15 cellular contexts compared by ENCODE assay signal in the genomic region with DNA sequence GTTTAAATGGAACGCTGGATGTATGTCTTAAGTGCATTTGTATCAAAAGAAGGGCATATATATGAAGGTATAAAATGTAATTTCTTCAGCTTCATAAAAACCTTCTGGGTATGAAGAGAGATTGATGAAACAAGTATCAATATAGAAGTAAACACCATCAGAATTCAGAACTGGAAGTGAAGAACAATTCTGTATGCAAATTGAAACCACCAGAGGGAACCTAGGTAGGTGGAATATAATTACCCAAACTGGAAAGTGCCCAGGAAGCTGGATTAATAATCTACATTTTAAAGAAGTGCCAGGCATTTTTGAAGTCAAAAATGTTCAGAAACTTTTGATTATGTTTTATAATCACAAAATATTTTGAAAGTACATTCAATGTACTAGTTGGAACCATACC.
DNase-seq lines count a peak whose midpoint lies in the region; ATAC-seq, FAIRE-seq and TF ChIP-seq lines count a peak whose summit lies in the region.
"Had no signal": no experiment of that assay in that cellular context is flagged by ENCODE, and none has a peak within 500 bp of the region (broad histone marks: within the 10 kb centered on the region; RNA-seq: fewer than 3 reads in every experiment).

No MANE protein-coding gene starts in this region.

- H3K9me3 ChIP-seq in adipocyte (ENCODE audit: control insufficient read depth, low read length) (no peaks in the 10 kb centered on the region), suprapubic skin (peaks cover 8% of the 10 kb centered on the region), tibial artery (no peaks in the 10 kb centered on the region)
- H3K9me3 ChIP-seq: HAP-1 had no signal

- H3K4me1 ChIP-seq in adipocyte (ENCODE audit: control insufficient read depth, insufficient read depth, low read length) (no peaks in the 10 kb centered on the region), suprapubic skin (no peaks in the 10 kb centered on the region), tibial artery (no peaks in the 10 kb centered on the region)
- H3K4me1 ChIP-seq: BLaER1, HAP-1 had no signal

- TF ChIP-seq CTCF in suprapubic skin (IDR thresholded peaks at IDR 0.05) (no peak), tibial artery (IDR thresholded peaks at IDR 0.05) (no peak), omental fat pad (IDR thresholded peaks at IDR 0.05) (no peak)

- 94% methylated on average over 1 of the region's 1 CpG for WGBS in suprapubic skin

- TF ChIP-seq EP300 in suprapubic skin (IDR thresholded peaks at IDR 0.05): no peak

- H3K27ac ChIP-seq in suprapubic skin (no peak overlapping the region), tibial artery (no peak overlapping the region)
- H3K27ac ChIP-seq: BLaER1 had no signal

- H3K9ac ChIP-seq in adipocyte (ENCODE audit: low read length): no peak overlapping the region
- H3K9ac ChIP-seq: BLaER1 had no signal

- intact Hi-C loops in tibial artery (cut with DNase I; ENCODE audit: low total_unique reads): no loop called here

- H3K4me3 ChIP-seq in adipocyte (ENCODE audit: low read length) (no peak overlapping the region), suprapubic skin (no peak overlapping the region), tibial artery (no peak overlapping the region)
- H3K4me3 ChIP-seq: BLaER1, GM12878, HAP-1 had no signal

- H3K36me3 ChIP-seq in adipocyte (ENCODE audit: control insufficient read depth, insufficient read depth, low read length, severe bottlenecking) (no peaks in the 10 kb centered on the region), suprapubic skin (no peaks in the 10 kb centered on the region), tibial artery (no peaks in the 10 kb centered on the region)
- H3K36me3 ChIP-seq: HAP-1 had no signal

- DNase-seq in GM19239 (ENCODE audit: insufficient read length, low spot score): peak; percentile 0
- peak; percentile 3 for DNase-seq in adipocyte (ENCODE audit: low read depth)
- DNase-seq in inferior parietal cortex (ENCODE audit: extremely low spot score): peak; percentile 17
- no peak for DNase-seq in suprapubic skin (ENCODE audit: low spot score in 2 of 2)
- DNase-seq in tibial artery: no peak
- no peak for DNase-seq in omental fat pad (ENCODE audit: low spot score)
- DNase-seq: 8988T; Calu3; CD4-positive, alpha-beta memory T cell; DMS79 treated with DMSO at 0.1 percent for 48 hours; GF-D8 had no signal

- no peak for ATAC-seq in GM21360 (IDR thresholded peaks at IDR 0.05; ENCODE audit: unreplicated experiment)
- no peak for ATAC-seq in omental fat pad (ENCODE audit: low FRiP score)
- ATAC-seq: GM12878 had no signal

- no peak for TF ChIP-seq POLR2A in suprapubic skin (IDR thresholded peaks at IDR 0.05)

- H3K27me3 ChIP-seq in adipocyte (replicated peaks; ENCODE audit: control insufficient read depth, insufficient read depth, low read length) (no peaks in the 10 kb centered on the region), suprapubic skin (no peaks in the 10 kb centered on the region), tibial artery (no peaks in the 10 kb centered on the region)
- H3K27me3 ChIP-seq: BLaER1 had no signal

- FAIRE-seq in GM19239 (lab: Jason Lieb, UNC): no peak
- FAIRE-seq: GM12878 had no signal

Comparison
In these comparisons a context has a peak if more than half of its experiments do, and no peak if none do; other contexts are left out.
1. DNase-seq: peak in GM19239 (single experiment), adipocyte (single experiment) and inferior parietal cortex (single experiment); none in suprapubic skin (0 of 2), tibial artery (0 of 2) and omental fat pad (single experiment).